Comparison of ENCODE assay signal across 15 cellular contexts in the genomic region with DNA sequence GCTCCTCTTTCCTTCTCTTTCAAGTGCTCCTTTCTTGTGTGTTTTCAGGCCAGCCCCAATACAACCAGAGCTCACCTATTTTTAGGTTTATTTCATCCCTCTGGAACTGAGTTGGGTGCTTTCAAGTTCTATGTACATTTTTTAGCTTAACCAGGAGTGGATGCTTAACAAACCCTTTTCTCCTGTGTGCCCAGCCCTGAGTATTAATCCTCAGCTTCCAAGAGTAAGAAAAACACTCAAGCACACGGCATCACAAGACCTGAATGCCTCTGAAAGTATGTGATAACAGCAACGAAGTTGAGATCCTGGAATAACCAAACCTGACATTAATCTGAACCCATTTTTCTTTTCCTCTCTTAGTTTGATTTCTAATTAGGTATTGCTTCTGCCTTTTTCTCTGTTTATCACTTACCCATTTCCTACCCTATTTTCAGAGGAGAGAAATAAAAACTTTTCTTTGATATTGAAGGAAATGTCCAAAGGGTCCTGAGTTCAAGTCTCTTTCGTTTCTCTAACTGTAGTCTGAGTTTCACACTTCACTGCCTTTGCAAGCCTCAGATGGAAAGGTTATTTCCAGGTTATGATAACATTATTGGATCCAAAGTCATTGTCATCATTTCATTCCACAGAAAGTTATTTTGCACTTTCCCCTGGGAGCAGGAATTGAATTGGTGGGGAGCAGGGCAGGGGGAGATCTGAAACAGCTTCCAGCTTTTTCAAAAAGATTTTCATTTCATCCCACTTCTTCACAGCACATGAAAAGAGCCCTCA. TPM values are rescaled to one million over a fixed set of nuclear protein-coding genes. Genes with fewer than 3 reads are reported as not detected.
DNase-seq lines count a peak whose midpoint lies in the region; ATAC-seq and TF ChIP-seq lines count a peak whose summit lies in the region.
"Had no signal": no experiment of that assay in that cellular context is flagged by ENCODE, and none has a peak within 500 bp of the region (broad histone marks: within the 10 kb centered on the region; RNA-seq: fewer than 3 reads in every experiment).

No MANE protein-coding gene starts in this region.

- no peaks in the 10 kb centered on the region for H3K9me3 Mint-ChIP-seq in activated naive CD4-positive, alpha-beta T cell treated with anti-CD3 and anti-CD28 coated beads, Interleukin-2, amount 50 U/mL, for 24 hours
- H3K9me3 Mint-ChIP-seq: activated T-helper 2 cell treated with anti-CD3 and anti-CD28 coated beads, Interferon-gamma antibody, Interleukin-2, Interleukin-4, amounts not matched to agents 10 μg/mL and 5 μg/mL and 100 μg/mL, durations not matched to agents 14 hours and 24 hours and 36 hours; IgD-negative memory B cell had no signal

- H3K36me3 ChIP-seq in RWPE2 (ENCODE audit: low read depth), result peaks cover 5% of the 10 kb centered on the region; the same call in 1 of the 2 replicates
- no peaks in the 10 kb centered on the region for H3K36me3 ChIP-seq in upper lobe of right lung

- no peaks in the 10 kb centered on the region for H3K9me3 ChIP-seq in RWPE2 (ENCODE audit: severe bottlenecking)
- H3K9me3 ChIP-seq in upper lobe of right lung, result no peaks in the 10 kb centered on the region
- H3K9me3 ChIP-seq: mucosa of descending colon, testis had no signal

- no peak for DNase-seq in activated naive CD4-positive, alpha-beta T cell treated with anti-CD3 and anti-CD28 coated beads, Interleukin-2, amount 50 U/mL, for 16 hours
- DNase-seq in RWPE2 (ENCODE audit: low spot score) (no peak), glomerular visceral epithelial cell (ENCODE audit: extremely low spot score) (peak; percentile 9), upper lobe of right lung (no peak), GM19238 (ENCODE audit: insufficient read length, low spot score) (no peak), hippocampal formation (lab: John Stamatoyannopoulos, UW) (no peak)
- DNase-seq: effector CD4-positive, alpha-beta T cell; mucosa of descending colon; testis had no signal

- H3K4me1 ChIP-seq in RWPE2 (ENCODE audit: insufficient read depth, poor library complexity, severe bottlenecking) (peaks cover 21% of the 10 kb centered on the region), upper lobe of right lung (no peaks in the 10 kb centered on the region)
- H3K4me1 ChIP-seq: parathyroid adenoma, testis had no signal

- H3K27me3 ChIP-seq in RWPE2 (ENCODE audit: insufficient read depth, poor library complexity, severe bottlenecking) (no peaks in the 10 kb centered on the region), upper lobe of right lung (no peaks in the 10 kb centered on the region)
- H3K27me3 ChIP-seq: testis had no signal

- H3K4me3 ChIP-seq in RWPE2 (ENCODE audit: severe bottlenecking) (no peak overlapping the region), upper lobe of right lung (no peak overlapping the region)
- H3K4me3 ChIP-seq: mucosa of descending colon, testis had no signal

- ATAC-seq in RWPE2 (ENCODE audit: low read depth) (no peak), upper lobe of right lung (peak; percentile 55), GM21390 (IDR thresholded peaks at IDR 0.05; ENCODE audit: unreplicated experiment) (no peak)

- peak overlapping the region; percentile 0 for H3K27ac Mint-ChIP-seq in activated naive CD4-positive, alpha-beta T cell treated with anti-CD3 and anti-CD28 coated beads, Interleukin-2, amount 50 U/mL, for 24 hours
- H3K27ac Mint-ChIP-seq: IgD-negative memory B cell had no signal

- peaks cover 10% of the 10 kb centered on the region for H3K4me1 Mint-ChIP-seq in activated naive CD4-positive, alpha-beta T cell treated with anti-CD3 and anti-CD28 coated beads, Interleukin-2, amount 50 U/mL, for 24 hours
- H3K4me1 Mint-ChIP-seq: IgD-negative memory B cell had no signal

- no peaks in the 10 kb centered on the region for H3K36me3 Mint-ChIP-seq in activated naive CD4-positive, alpha-beta T cell treated with anti-CD3 and anti-CD28 coated beads, Interleukin-2, amount 50 U/mL, for 24 hours
- H3K36me3 Mint-ChIP-seq: IgD-negative memory B cell had no signal

- intact Hi-C loops in upper lobe of right lung (cut with DNase I), result no loop called here

- H3K4me3 Mint-ChIP-seq in activated naive CD4-positive, alpha-beta T cell treated with anti-CD3 and anti-CD28 coated beads, Interleukin-2, amount 50 U/mL, for 24 hours, result no peak overlapping the region
- H3K4me3 Mint-ChIP-seq: IgD-negative memory B cell had no signal

- no peaks in the 10 kb centered on the region for H3K27me3 Mint-ChIP-seq in activated naive CD4-positive, alpha-beta T cell treated with anti-CD3 and anti-CD28 coated beads, Interleukin-2, amount 50 U/mL, for 24 hours
- H3K27me3 Mint-ChIP-seq: IgD-negative memory B cell had no signal

- H3K27ac ChIP-seq in RWPE2 (ENCODE audit: poor library complexity, severe bottlenecking) (peak overlapping the region; percentile 97), upper lobe of right lung (no peak overlapping the region)
- H3K27ac ChIP-seq: parathyroid adenoma, testis had no signal

- no peak for TF ChIP-seq CTCF in RWPE2 (IDR thresholded peaks at IDR 0.05; ENCODE audit: poor library complexity, severe bottlenecking)
- no peak for TF ChIP-seq CTCF in upper lobe of right lung (IDR thresholded peaks at IDR 0.05)

RNA-seq across cellular contexts. Expression of a gene that starts 11.9 kb away (rescaled TPM):
- total RNA-seq in upper lobe of right lung, result 40.2 TPM
- total RNA-seq: activated T-helper 2 cell treated with anti-CD3 and anti-CD28 coated beads, Interferon-gamma antibody, Interleukin-2, Interleukin-4, amounts not matched to agents 10 μg/mL and 5 μg/mL and 100 μg/mL, durations not matched to agents 14 hours and 24 hours and 36 hours; T-helper 2 cell treated with Interferon-gamma antibody and Interleukin-4, amounts not matched to agents 100 ng/mL and 5 ng/mL, for 36 hours had no signal
